In genomic region chr4:179128299-179128698, GRCh38 we compare ENCODE assay signal across 26 cellular contexts.
"Had no signal": no experiment of that assay in that cellular context is flagged by ENCODE, and none has a peak within 500 bp of the region (broad histone marks: within the 10 kb centered on the region; RNA-seq: fewer than 3 reads in every experiment).

No MANE protein-coding gene starts in this region.

- H3K27me3 Mint-ChIP-seq: IgD-negative memory B cell, T-cell had no signal

- H3K4me1 Mint-ChIP-seq: IgD-negative memory B cell, T-cell had no signal

- H3K9ac ChIP-seq: KMS-11, SK-N-SH had no signal

- DNase-seq: Kasumi-1; MM.1S; NCI-H1092 treated with DMSO at 0.1 percent for 48 hours; NCI-H1436 treated with DMSO at 0.1 percent for 48 hours; NCI-H1694; NCI-H1930; NCI-H2081; NCI-H2107; NCI-H2227 treated with DMSO at 0.1 percent for 48 hours; NCI-H524 treated with DMSO at 0.1 percent for 48 hours; NCI-H69; NCI-H774; NK-92 treated with Interleukin-12 subunit alpha and Interleukin-12 subunit beta, amount 100 ng/mL, for 24 hours; PC-3; SHP77; SK-N-SH; SW 1271; T-cell had no signal

- H3K4me3 Mint-ChIP-seq: IgD-negative memory B cell; T-cell; T-helper 1 cell treated with Interleukin-12 subunit alpha and Interleukin-12 subunit beta and Interleukin-4 antibody, amounts not matched to agents 30 μg/mL and 1 μg/mL, for 36 hours had no signal

- H3K27ac Mint-ChIP-seq: IgD-negative memory B cell; T-cell; T-helper 1 cell treated with Interleukin-12 subunit alpha and Interleukin-12 subunit beta and Interleukin-4 antibody, amounts not matched to agents 30 μg/mL and 1 μg/mL, for 36 hours had no signal

- H3K36me3 Mint-ChIP-seq: IgD-negative memory B cell, T-cell had no signal

- FAIRE-seq: HTR-8/SVneo, K562 had no signal

- H3K9me3 ChIP-seq: SK-N-SH had no signal

- ATAC-seq: K562, Panc1, PC-3, T-cell had no signal

- H3K4me3 ChIP-seq: K562 had no signal

- H3K4me2 ChIP-seq: KMS-11, SK-N-SH had no signal

- H3K27ac ChIP-seq: HL-60, KMS-11, RWPE1 had no signal
